8 cellular contexts compared by ENCODE assay signal in genomic region chr11:108069947-108070346, GRCh38. TPM values are rescaled to one million over a fixed set of nuclear protein-coding genes. Genes with fewer than 3 reads are reported as not detected.
A peak's percentile ranks its signal among the peaks of the same experiment; 100 is the strongest.
DNase-seq lines count a peak whose midpoint lies in the region; ATAC-seq and TF ChIP-seq lines count a peak whose summit lies in the region.

No MANE protein-coding gene starts in this region.

- no peaks in the 10 kb centered on the region for H3K27me3 Mint-ChIP-seq in activated T-cell treated with anti-CD3 and anti-CD28 coated beads, Interleukin-2, amount 50 U/mL, for 72 hours (ENCODE audit: low read depth)
- H3K27me3 Mint-ChIP-seq in central memory CD8-positive, alpha-beta T cell, result no peaks in the 10 kb centered on the region

- no peaks in the 10 kb centered on the region for H3K27me3 ChIP-seq in skeletal muscle satellite cell (ENCODE audit: control insufficient read depth, insufficient read depth, low read length)
- no peaks in the 10 kb centered on the region for H3K27me3 ChIP-seq in hepatocyte

- H3K4me1 Mint-ChIP-seq in activated T-cell treated with anti-CD3 and anti-CD28 coated beads, Interleukin-2, amount 50 U/mL, for 72 hours (ENCODE audit: low read depth), result peaks cover 19% of the 10 kb centered on the region
- peaks cover 18% of the 10 kb centered on the region for H3K4me1 Mint-ChIP-seq in central memory CD8-positive, alpha-beta T cell

- H3K4me3 ChIP-seq in skeletal muscle satellite cell (ENCODE audit: low read length), result peak overlapping the region; percentile 11
- H3K4me3 ChIP-seq in hepatocyte, result no peak overlapping the region

- no peaks in the 10 kb centered on the region for H3K9me3 ChIP-seq in skeletal muscle satellite cell (replicated peaks; ENCODE audit: low read length)
- H3K9me3 ChIP-seq in hepatocyte (ENCODE audit: low read depth), result no peaks in the 10 kb centered on the region

- no peaks in the 10 kb centered on the region for H4K20me1 ChIP-seq in hepatocyte (ENCODE audit: insufficient read depth, poor library complexity, severe bottlenecking)

- peak overlapping the region; percentile 93 for H3K27ac Mint-ChIP-seq in activated T-cell treated with anti-CD3 and anti-CD28 coated beads, Interleukin-2, amount 50 U/mL, for 72 hours
- H3K27ac Mint-ChIP-seq in central memory CD8-positive, alpha-beta T cell (ENCODE audit: low read depth), result peak overlapping the region; percentile 88

- ATAC-seq in activated T-cell treated with anti-CD3 and anti-CD28 coated beads, Interleukin-2, amount 50 U/mL, for 72 hours (replicated peaks in 1 of 2), result peak; percentile 74 to 84
- ATAC-seq in HG03432 (IDR thresholded peaks at IDR 0.05; ENCODE audit: unreplicated experiment), result peak; percentile 67
- ATAC-seq in central memory CD8-positive, alpha-beta T cell (replicated peaks; ENCODE audit: extremely low read depth, poor library complexity, severe bottlenecking), result peak; percentile 79
- no peak for ATAC-seq in GM18519 (IDR thresholded peaks at IDR 0.05; ENCODE audit: low FRiP score, unreplicated experiment)

- no peaks in the 10 kb centered on the region for H3K9me2 ChIP-seq in hepatocyte (replicated peaks; ENCODE audit: insufficient read depth)

- H3K27ac ChIP-seq in hepatocyte, result no peak overlapping the region

- H2AFZ ChIP-seq in hepatocyte, result no peak overlapping the region

- DNase-seq in activated T-cell treated with anti-CD3 and anti-CD28 coated beads, Interleukin-2, amount 50 U/mL, for 72 hours, result no peak
- DNase-seq in activated T-cell treated with anti-CD3 and anti-CD28 coated beads for 4 hours, result no peak
- DNase-seq in central memory CD8-positive, alpha-beta T cell (ENCODE audit: low spot score in 2 of 2), result no peak
- no peak for DNase-seq in hepatocyte (ENCODE audit: low spot score)
- DNase-seq in ecto neural progenitor cell (ENCODE audit: low spot score), result no peak

- no peak for TF ChIP-seq CTCF in hepatocyte (IDR thresholded peaks at IDR 0.05; ENCODE audit: poor library complexity)

- peak overlapping the region; percentile 52 for H3K9ac ChIP-seq in skeletal muscle satellite cell (ENCODE audit: low read depth, low read length)

- H3K36me3 ChIP-seq in skeletal muscle satellite cell (ENCODE audit: insufficient read depth, low read length), result peaks cover 32% of the 10 kb centered on the region
- H3K36me3 ChIP-seq in hepatocyte (replicated peaks; ENCODE audit: insufficient read depth, low read depth), result no peaks in the 10 kb centered on the region

- peak overlapping the region; percentile 62 for H3K4me2 ChIP-seq in skeletal muscle satellite cell (ENCODE audit: low read length)
- no peak overlapping the region for H3K4me2 ChIP-seq in hepatocyte

- H3K4me1 ChIP-seq in skeletal muscle satellite cell (ENCODE audit: control insufficient read depth, insufficient read depth, low read length), result peaks cover 8% of the 10 kb centered on the region
- no peaks in the 10 kb centered on the region for H3K4me1 ChIP-seq in hepatocyte (ENCODE audit: insufficient read depth)

- H3K9me3 Mint-ChIP-seq in activated T-cell treated with anti-CD3 and anti-CD28 coated beads, Interleukin-2, amount 50 U/mL, for 72 hours, result no peaks in the 10 kb centered on the region
- H3K9me3 Mint-ChIP-seq in central memory CD8-positive, alpha-beta T cell, result no peaks in the 10 kb centered on the region

- peak overlapping the region in 1 of 2 donors; percentile 70 for H3K4me3 Mint-ChIP-seq in activated T-cell treated with anti-CD3 and anti-CD28 coated beads, Interleukin-2, amount 50 U/mL, for 72 hours
- no peak overlapping the region for H3K4me3 Mint-ChIP-seq in central memory CD8-positive, alpha-beta T cell

- H3K36me3 Mint-ChIP-seq in activated T-cell treated with anti-CD3 and anti-CD28 coated beads, Interleukin-2, amount 50 U/mL, for 72 hours (ENCODE audit: insufficient read depth in 2 of 2), result peaks cover 2 to 12% of the 10 kb centered on the region in 2 donors
- peaks cover 23% of the 10 kb centered on the region for H3K36me3 Mint-ChIP-seq in central memory CD8-positive, alpha-beta T cell (ENCODE audit: insufficient read depth)

- H3K79me2 ChIP-seq in hepatocyte, result no peaks in the 10 kb centered on the region

RNA-seq across cellular contexts. Expression of gene ACAT1, which starts 51.4 kb away (rescaled TPM):
- 10 to 100 TPM; 44.5 to 45.7 TPM for total RNA-seq in activated T-cell treated with anti-CD3 and anti-CD28 coated beads, Interleukin-2, amount 50 U/mL, for 72 hours
- 48.5 and 56.0 TPM in 2 replicates for total RNA-seq in skeletal muscle satellite cell (2012; rRNA removed)
- total RNA-seq in hepatocyte, result 188 and 191 TPM in 2 replicates
- polyA plus RNA-seq in hepatocyte, result 71.8 and 87.1 TPM in 2 replicates
